Comparison of ENCODE assay signal across 10 cellular contexts in the genomic region with DNA sequence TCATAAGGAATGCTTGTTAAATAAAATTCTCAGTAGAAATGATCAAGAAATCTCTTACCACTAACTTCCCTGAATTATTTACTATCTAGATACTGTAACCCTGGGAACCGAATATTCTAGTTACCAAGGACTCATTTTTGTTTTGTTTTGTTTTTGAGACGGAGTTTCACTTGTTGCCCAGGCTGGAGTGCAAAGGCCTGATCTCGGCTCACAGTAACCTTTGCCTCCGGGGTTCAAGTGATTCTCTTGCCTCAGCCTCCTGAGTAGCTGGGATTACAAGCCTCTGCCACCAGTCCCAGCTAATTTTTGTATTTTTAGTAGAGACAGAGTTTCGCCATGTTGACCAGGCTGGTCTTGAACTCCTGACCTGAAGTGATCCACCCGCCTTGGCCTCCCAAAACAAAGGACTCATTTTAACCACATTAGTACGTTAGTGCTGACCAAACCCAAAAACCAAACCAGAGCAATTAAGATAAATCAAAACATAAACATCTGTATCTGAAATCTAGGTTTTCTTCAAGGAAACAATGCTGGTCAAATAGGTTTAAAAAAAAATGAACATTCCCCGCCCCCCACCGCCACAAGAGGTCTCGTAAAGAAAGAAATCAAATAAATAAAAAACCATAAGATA. TPM values are rescaled to one million over a fixed set of nuclear protein-coding genes. Genes with fewer than 3 reads are reported as not detected.
DNase-seq lines count a peak whose midpoint lies in the region; ATAC-seq and TF ChIP-seq lines count a peak whose summit lies in the region.
"Had no signal": no experiment of that assay in that cellular context is flagged by ENCODE, and none has a peak within 500 bp of the region (broad histone marks: within the 10 kb centered on the region; RNA-seq: fewer than 3 reads in every experiment).

No MANE protein-coding gene starts in this region.

- ATAC-seq in activated CD4-positive, alpha-beta T cell treated with anti-CD3 and anti-CD28 coated beads for 36 hours = no peak
- no peak for ATAC-seq in PC-3
- no peak for ATAC-seq in HG03432 (IDR thresholded peaks at IDR 0.05; ENCODE audit: unreplicated experiment)

- peaks cover 65% of the 10 kb centered on the region for H3K36me3 Mint-ChIP-seq in activated CD4-positive, alpha-beta T cell treated with anti-CD3 and anti-CD28 coated beads for 36 hours (ENCODE audit: low read depth)
- peaks cover 29% of the 10 kb centered on the region for H3K36me3 Mint-ChIP-seq in endodermal cell (ENCODE audit: low read depth)

- peak overlapping the region; percentile 95 for H3K4me3 Mint-ChIP-seq in activated CD4-positive, alpha-beta T cell treated with anti-CD3 and anti-CD28 coated beads for 36 hours
- H3K4me3 Mint-ChIP-seq in endodermal cell = peak overlapping the region; percentile 94

- CTCF ChIA-PET in activated CD4-positive, alpha-beta T cell treated with anti-CD3 and anti-CD28 coated beads for 36 hours (lab: Charles Lee) = no interaction called here
- CTCF ChIA-PET in PC-3 (lab: Charles Lee) = no interaction called here

- H3K4me1 Mint-ChIP-seq in activated CD4-positive, alpha-beta T cell treated with anti-CD3 and anti-CD28 coated beads for 36 hours = peaks cover 50% of the 10 kb centered on the region
- peaks cover 35% of the 10 kb centered on the region for H3K4me1 Mint-ChIP-seq in endodermal cell

- H3K27me3 Mint-ChIP-seq in activated CD4-positive, alpha-beta T cell treated with anti-CD3 and anti-CD28 coated beads for 36 hours = no peaks in the 10 kb centered on the region
- H3K27me3 Mint-ChIP-seq in endodermal cell (ENCODE audit: insufficient read depth) = no peaks in the 10 kb centered on the region

- no peak for TF ChIP-seq CTCF in PC-3 (conservative IDR thresholded peaks at IDR 0.05; ENCODE audit: low read depth, low read length)
- no peak for TF ChIP-seq CTCF in endodermal cell (conservative IDR thresholded peaks at IDR 0.05)

- H4K20me1 ChIP-seq in PC-3 (ENCODE audit: low read length) = peaks cover 63% of the 10 kb centered on the region

- no peaks in the 10 kb centered on the region for H3K27me3 ChIP-seq in PC-3 (ENCODE audit: low read length)
- H3K27me3 ChIP-seq in endodermal cell (ENCODE audit: control insufficient read depth, insufficient read depth, low read length, poor library complexity, severe bottlenecking) = no peaks in the 10 kb centered on the region

- H3F3A ChIP-seq in PC-3 (ENCODE audit: low read length, unreplicated experiment) = no peaks in the 10 kb centered on the region

- H3K79me2 ChIP-seq in PC-3 (ENCODE audit: low read length) = peaks cover 88% of the 10 kb centered on the region

- H3K9me3 ChIP-seq in PC-3 (ENCODE audit: low read length) (no peaks in the 10 kb centered on the region), endodermal cell (ENCODE audit: control insufficient read depth, low read length) (no peaks in the 10 kb centered on the region)

- BruUV-seq in PC-3 (replicated peaks; lab: Mats Ljungman, UMichigan) = no TSS peak

- H3K27ac ChIP-seq in PC-3 (ENCODE audit: low read length) = no peak overlapping the region
- no peak overlapping the region for H3K27ac ChIP-seq in endodermal cell (ENCODE audit: low read depth, low read length)

- peak overlapping the region; percentile 94 for H3K4me2 ChIP-seq in PC-3 (ENCODE audit: low read length)

- POLR2A ChIA-PET in activated CD4-positive, alpha-beta T cell treated with anti-CD3 and anti-CD28 coated beads for 36 hours (lab: Charles Lee) = no interaction called here
- POLR2A ChIA-PET in PC-3 (lab: Charles Lee; ENCODE audit: unreplicated experiment) = no interaction called here

- no peaks in the 10 kb centered on the region for H3K9me2 ChIP-seq in PC-3 (replicated peaks; ENCODE audit: low read length)

- intact Hi-C loops in activated CD4-positive, alpha-beta T cell treated with anti-CD3 and anti-CD28 coated beads for 36 hours (cut with DNase I, micrococcal nuclease) = loop anchor here (10.0 kb wide), 5 partner anchors 278 to 1672 kb away; partner anchors contain the start of gene DNAJC25 (in 1 of the 2)
- intact Hi-C loops in PC-3 (cut with micrococcal nuclease) = no loop called here

- no peak for DNase-seq in activated CD4-positive, alpha-beta T cell treated with anti-CD3 and anti-CD28 coated beads for 36 hours
- no peak for DNase-seq in activated CD4-positive, alpha-beta T cell treated with anti-CD3 and anti-CD28 coated beads for 48 hours
- no peak for DNase-seq in PC-3
- no peak for DNase-seq in endodermal cell
- DNase-seq in renal cortical epithelial cell (ENCODE audit: low read depth) = peak; percentile 54
- no peak for DNase-seq in occipital lobe (lab: John Stamatoyannopoulos, UW)
- DNase-seq in 8988T = no peak
- DNase-seq: ACHN; stimulated activated CD4-positive, alpha-beta T cell treated with anti-CD3 and anti-CD28 coated beads, Interleukin-1b, Interleukin-23, amount 100 ng/mL, for 48 hours had no signal

- H2AFZ ChIP-seq in PC-3 (ENCODE audit: low read length) = no peak overlapping the region

- H3K27ac Mint-ChIP-seq in activated CD4-positive, alpha-beta T cell treated with anti-CD3 and anti-CD28 coated beads for 36 hours = peak overlapping the region; percentile 80
- peak overlapping the region; percentile 78 for H3K27ac Mint-ChIP-seq in endodermal cell

- peaks cover 30% of the 10 kb centered on the region for H3K36me3 ChIP-seq in PC-3 (ENCODE audit: low read depth, low read length)
- H3K36me3 ChIP-seq in endodermal cell (ENCODE audit: control insufficient read depth, insufficient read depth, low read length) = peaks cover 34% of the 10 kb centered on the region

- H3K9ac ChIP-seq in PC-3 (ENCODE audit: low read length) = no peak overlapping the region
- H3K9ac ChIP-seq in endodermal cell (ENCODE audit: extremely low read depth, low read length, poor library complexity, severe bottlenecking) = no peak overlapping the region

- peaks cover 35% of the 10 kb centered on the region for H3K4me1 ChIP-seq in PC-3 (ENCODE audit: insufficient read depth, low read length)
- no peaks in the 10 kb centered on the region for H3K4me1 ChIP-seq in endodermal cell (ENCODE audit: control insufficient read depth, insufficient read depth, low read length)

- H3K4me3 ChIP-seq in PC-3 (ENCODE audit: low read length) (no peak overlapping the region), endodermal cell (ENCODE audit: low read length) (no peak overlapping the region)

- no peaks in the 10 kb centered on the region for H3K9me3 Mint-ChIP-seq in activated CD4-positive, alpha-beta T cell treated with anti-CD3 and anti-CD28 coated beads for 36 hours (ENCODE audit: low read depth)
- no peaks in the 10 kb centered on the region for H3K9me3 Mint-ChIP-seq in endodermal cell

- 94 to 100% methylated on average over 2 to 10 of the region's 10 CpGs for WGBS in endodermal cell (ENCODE audit: insufficient coverage in 1 of 2, insufficient read length in 1 of 2), 2 experiments

RNA-seq across cellular contexts. Expression of gene TXN, which starts 3.7 kb away (rescaled TPM):
- 100 to 1,000 TPM; 449 to 553 TPM for total RNA-seq in activated CD4-positive, alpha-beta T cell treated with anti-CD3 and anti-CD28 coated beads for 36 hours
- total RNA-seq in PC-3 (2014; rRNA removed) (178 and 216 TPM in 2 replicates), endodermal cell (100 to 1,000 TPM; 282 to 336 TPM), renal cortical epithelial cell (104 and 341 TPM in 2 replicates), occipital lobe (98.9 TPM)
- 222 TPM for polyA plus RNA-seq in endodermal cell (2013, experiment 1 of 2)
- polyA plus RNA-seq in endodermal cell (2013, experiment 2 of 2) = 207 TPM

RNA-seq across cellular contexts. Expression of gene C9orf152, which starts 44.7 kb away (rescaled TPM):
- total RNA-seq in activated CD4-positive, alpha-beta T cell treated with anti-CD3 and anti-CD28 coated beads for 36 hours = not detected
- total RNA-seq in PC-3 (2014; rRNA removed) (0.95 and 1.4 TPM in 2 replicates), endodermal cell (not detected), renal cortical epithelial cell (not detected in 2 replicates), occipital lobe (not detected)
- polyA plus RNA-seq in endodermal cell (2013, experiment 1 of 2) = not detected
- not detected for polyA plus RNA-seq in endodermal cell (2013, experiment 2 of 2)
